ENCODE assay signal across 9 cellular contexts in genomic region chr10:58435297-58435696, GRCh38. TPM values are rescaled to one million over a fixed set of nuclear protein-coding genes. Genes with fewer than 3 reads are reported as not detected.
A peak's percentile ranks its signal among the peaks of the same experiment; 100 is the strongest.
DNase-seq lines count a peak whose midpoint lies in the region; ATAC-seq lines count a peak whose summit lies in the region.
"Had no signal": no experiment of that assay in that cellular context is flagged by ENCODE, and none has a peak within 500 bp of the region (broad histone marks: within the 10 kb centered on the region; RNA-seq: fewer than 3 reads in every experiment).

No MANE protein-coding gene starts in this region.

- H3K9me3 Mint-ChIP-seq in activated CD4-positive, alpha-beta memory T cell treated with anti-CD3 and anti-CD28 coated beads for 36 hours, result peaks cover 3% of the 10 kb centered on the region
- H3K9me3 Mint-ChIP-seq in activated CD4-positive, alpha-beta memory T cell treated with anti-CD3 and anti-CD28 coated beads, Interleukin-2, amount 10 ng/mL, durations not matched to agents 7 days and 5 days, result no peaks in the 10 kb centered on the region

- no peaks in the 10 kb centered on the region for H3K36me3 Mint-ChIP-seq in activated CD4-positive, alpha-beta memory T cell treated with anti-CD3 and anti-CD28 coated beads for 36 hours
- no peaks in the 10 kb centered on the region for H3K36me3 Mint-ChIP-seq in activated CD4-positive, alpha-beta memory T cell treated with anti-CD3 and anti-CD28 coated beads, Interleukin-2, amount 10 ng/mL, durations not matched to agents 7 days and 5 days (ENCODE audit: low read depth)
- H3K36me3 Mint-ChIP-seq: CD8-positive, alpha-beta T cell had no signal

- CTCF ChIA-PET in activated CD4-positive, alpha-beta memory T cell treated with anti-CD3 and anti-CD28 coated beads for 36 hours (lab: Charles Lee), result no interaction called here
- CTCF ChIA-PET in activated CD4-positive, alpha-beta memory T cell treated with anti-CD3 and anti-CD28 coated beads, Interleukin-2, amount 10 ng/mL, durations not matched to agents 7 days and 5 days (lab: Charles Lee), result interaction anchor here (0.7 to 1.2 kb wide), 2 partner anchors 18 to 95 kb away, joined by 3 read pairs; no protein-coding TSS in a partner anchor

- POLR2A ChIA-PET in activated CD4-positive, alpha-beta memory T cell treated with anti-CD3 and anti-CD28 coated beads for 36 hours (lab: Charles Lee), result no interaction called here
- POLR2A ChIA-PET in activated CD4-positive, alpha-beta memory T cell treated with anti-CD3 and anti-CD28 coated beads, Interleukin-2, amount 10 ng/mL, durations not matched to agents 7 days and 5 days (lab: Charles Lee), result no interaction called here

- DNase-seq in activated CD4-positive, alpha-beta memory T cell treated with anti-CD3 and anti-CD28 coated beads for 36 hours, result peak; percentile 45
- no peak for DNase-seq in activated CD4-positive, alpha-beta memory T cell treated with anti-CD3 and anti-CD28 coated beads, Interleukin-2, amount 10 ng/mL, durations not matched to agents 7 days and 5 days
- DNase-seq in T1000 (lab: John Stamatoyannopoulos, UW) (peak; percentile 87), glomerular visceral epithelial cell (ENCODE audit: extremely low spot score) (peak; percentile 99), Ammon's horn (ENCODE audit: low spot score) (no peak)
- peak; percentile 14 to 21 for DNase-seq in stimulated activated CD8-positive, alpha-beta memory T cell treated with anti-CD3 and anti-CD28 coated beads, Interleukin-7, amount 100 ng/mL, for 48 hours (ENCODE audit: extremely low read depth in 1 of 2, low read depth in 1 of 2)

- ATAC-seq in HG02759 (IDR thresholded peaks at IDR 0.05; ENCODE audit: unreplicated experiment), result no peak
- no peak for ATAC-seq in GM18511 (IDR thresholded peaks at IDR 0.05; ENCODE audit: unreplicated experiment)
- ATAC-seq: CD8-positive, alpha-beta T cell had no signal

- no peak overlapping the region for H3K27ac Mint-ChIP-seq in activated CD4-positive, alpha-beta memory T cell treated with anti-CD3 and anti-CD28 coated beads for 36 hours
- H3K27ac Mint-ChIP-seq in activated CD4-positive, alpha-beta memory T cell treated with anti-CD3 and anti-CD28 coated beads, Interleukin-2, amount 10 ng/mL, durations not matched to agents 7 days and 5 days, result no peak overlapping the region
- H3K27ac Mint-ChIP-seq: CD8-positive, alpha-beta T cell had no signal

- H3K27me3 Mint-ChIP-seq in activated CD4-positive, alpha-beta memory T cell treated with anti-CD3 and anti-CD28 coated beads for 36 hours, result peaks cover 7% of the 10 kb centered on the region
- H3K27me3 Mint-ChIP-seq in activated CD4-positive, alpha-beta memory T cell treated with anti-CD3 and anti-CD28 coated beads, Interleukin-2, amount 10 ng/mL, durations not matched to agents 7 days and 5 days, result peaks cover under 1% of the 10 kb centered on the region

- no peak overlapping the region for H3K4me3 Mint-ChIP-seq in activated CD4-positive, alpha-beta memory T cell treated with anti-CD3 and anti-CD28 coated beads for 36 hours
- H3K4me3 Mint-ChIP-seq in activated CD4-positive, alpha-beta memory T cell treated with anti-CD3 and anti-CD28 coated beads, Interleukin-2, amount 10 ng/mL, durations not matched to agents 7 days and 5 days, result no peak overlapping the region

- peaks cover 14% of the 10 kb centered on the region for H3K4me1 Mint-ChIP-seq in activated CD4-positive, alpha-beta memory T cell treated with anti-CD3 and anti-CD28 coated beads for 36 hours (ENCODE audit: low read depth)
- peaks cover 13% of the 10 kb centered on the region for H3K4me1 Mint-ChIP-seq in activated CD4-positive, alpha-beta memory T cell treated with anti-CD3 and anti-CD28 coated beads, Interleukin-2, amount 10 ng/mL, durations not matched to agents 7 days and 5 days

- intact Hi-C loops in activated CD4-positive, alpha-beta memory T cell treated with anti-CD3 and anti-CD28 coated beads for 36 hours (cut with micrococcal nuclease), result no loop called here

RNA-seq across cellular contexts. Expression of gene TFAM, which starts 50.1 kb away (rescaled TPM):
- 10 to 100 TPM; 85.4 to 92.5 TPM for total RNA-seq in activated CD4-positive, alpha-beta memory T cell treated with anti-CD3 and anti-CD28 coated beads for 36 hours
- total RNA-seq in activated CD4-positive, alpha-beta memory T cell treated with anti-CD3 and anti-CD28 coated beads, Interleukin-2, amount 10 ng/mL, durations not matched to agents 7 days and 5 days, result 10 to 100 TPM; 46.1 to 48.0 TPM

Comparison
In these comparisons a context has a peak if more than half of its experiments do, and no peak if none do; other contexts are left out.
1. DNase-seq: peak in activated CD4-positive, alpha-beta memory T cell treated with anti-CD3 and anti-CD28 coated beads for 36 hours (single experiment), T1000 (single experiment), glomerular visceral epithelial cell (single experiment) and stimulated activated CD8-positive, alpha-beta memory T cell treated with anti-CD3 and anti-CD28 coated beads, Interleukin-7, amount 100 ng/mL, for 48 hours (2 of 2); none in activated CD4-positive, alpha-beta memory T cell treated with anti-CD3 and anti-CD28 coated beads, Interleukin-2, amount 10 ng/mL, durations not matched to agents 7 days and 5 days (single experiment) and Ammon's horn (single experiment).